In genomic region chr14:31749275-31749674, GRCh38 we compare ENCODE assay signal across 33 cellular contexts.
DNase-seq lines count a peak whose midpoint lies in the region; ATAC-seq, FAIRE-seq and TF ChIP-seq lines count a peak whose summit lies in the region.
"Had no signal": no experiment of that assay in that cellular context is flagged by ENCODE, and none has a peak within 500 bp of the region (broad histone marks: within the 10 kb centered on the region; RNA-seq: fewer than 3 reads in every experiment).

No MANE protein-coding gene starts in this region.

- H3K27ac ChIP-seq in HepG2 (ENCODE audit: extremely low read length, insufficient read depth, low read length) (no peak overlapping the region), right lobe of liver (no peak overlapping the region), HEK293 (ENCODE audit: extremely low read depth, low read depth, low read length) (no peak overlapping the region)
- no peak overlapping the region for H3K27ac ChIP-seq in naive thymus-derived CD4-positive, alpha-beta T cell (ENCODE audit: low read depth, low read length)
- H3K27ac ChIP-seq: 22Rv1; A549; BLaER1; BLaER1 treated with 17β-estradiol and CSF1 and Interleukin-3, amounts not matched to agents 10 nM and 100 nM; C4-2B had no signal

- peaks cover 19 to 82% (median 50%) of the 10 kb centered on the region in 11 donors for H3K9me3 Mint-ChIP-seq in naive thymus-derived CD4-positive, alpha-beta T cell

- 92% methylated on average over 3 of the region's 3 CpGs for WGBS in HepG2 (ENCODE audit: low lambda C conversion rate)
- WGBS in right lobe of liver (ENCODE audit: insufficient coverage, low coverage, low lambda C conversion rate, missing lambda C conversion rate), result 89% methylated on average over 3 of the region's 3 CpGs

- no peak for FAIRE-seq in HepG2 (lab: Jason Lieb, UNC)
- FAIRE-seq: A204.1, A549, D721Med had no signal

- H3K36me3 Mint-ChIP-seq in naive thymus-derived CD4-positive, alpha-beta T cell, result peaks cover 5 to 67% (median 51%) of the 10 kb centered on the region in 5 donors
- H3K36me3 Mint-ChIP-seq: CD14-positive monocyte had no signal

- ATAC-seq in HepG2 (no peak), right lobe of liver (no peak)
- ATAC-seq in naive thymus-derived CD4-positive, alpha-beta T cell, result no peak
- ATAC-seq: A549; CD8-positive, alpha-beta T cell had no signal

- H2AFZ ChIP-seq in HepG2 (ENCODE audit: low read length), result no peak overlapping the region

- no TSS peak for BruUV-seq in HepG2 (replicated peaks; lab: Mats Ljungman, UMichigan)

- POLR2A ChIA-PET in HepG2 (lab: Yijun Ruan, JAX) (no interaction called here), HEK293 (lab: Yijun Ruan, JAX) (no interaction called here)
- POLR2A ChIA-PET in naive thymus-derived CD4-positive, alpha-beta T cell (lab: Charles Lee), result no interaction called here

- H3K9ac ChIP-seq in HepG2 (ENCODE audit: insufficient read depth, low read depth, low read length), result no peak overlapping the region
- H3K9ac ChIP-seq: BLaER1; BLaER1 treated with 17β-estradiol and CSF1 and Interleukin-3, amounts not matched to agents 10 nM and 100 nM had no signal

- peaks cover 31% of the 10 kb centered on the region for H3K9me3 ChIP-seq in HepG2 (ENCODE audit: low read length)
- H3K9me3 ChIP-seq in right lobe of liver, result peaks cover 0 to 8% (median 0%) of the 10 kb centered on the region in 4 donors
- no peaks in the 10 kb centered on the region for H3K9me3 ChIP-seq in HEK293 (ENCODE audit: control insufficient read depth, insufficient read depth, low read depth, low read length)
- H3K9me3 ChIP-seq in naive thymus-derived CD4-positive, alpha-beta T cell (ENCODE audit: control insufficient read depth in 2 of 3, low read length in 3 of 3), result peaks cover 0 to 30% (median 5%) of the 10 kb centered on the region in 3 experiments
- H3K9me3 ChIP-seq: BE2C had no signal

- H3K4me1 ChIP-seq in HepG2 (ENCODE audit: insufficient read depth, low read length) (peaks cover 17% of the 10 kb centered on the region), right lobe of liver (no peaks in the 10 kb centered on the region), HEK293 (ENCODE audit: control insufficient read depth, insufficient read depth, low read length) (no peaks in the 10 kb centered on the region)
- H3K4me1 ChIP-seq in naive thymus-derived CD4-positive, alpha-beta T cell (ENCODE audit: control insufficient read depth in 2 of 2, insufficient read depth in 2 of 2, low read length in 2 of 2), result no peaks in the 10 kb centered on the region
- H3K4me1 ChIP-seq: A549, BE2C, BLaER1, Caco-2 had no signal

- DNase-seq in HepG2 (ENCODE audit: low spot score) (no peak), right lobe of liver (no peak)
- DNase-seq in naive thymus-derived CD4-positive, alpha-beta T cell, result no peak
- DNase-seq: 8988T; ACHN; AML-193; BE2C; C1 segment of cervical spinal cord; Caco-2; Calu3; CD4-positive, alpha-beta memory T cell; CD4-positive, alpha-beta T cell; CD4-positive, CD25-positive, alpha-beta regulatory T cell; CD8-positive, alpha-beta memory T cell; CD8-positive, alpha-beta T cell; COR-L47; DMS 273 treated with DMSO at 0.1 percent for 48 hours; DMS153; DMS53; DMS79; DMS79 treated with DMSO at 0.1 percent for 48 hours; DND-41; EL had no signal

- H3K27me3 Mint-ChIP-seq in naive thymus-derived CD4-positive, alpha-beta T cell, result no peaks in the 10 kb centered on the region
- H3K27me3 Mint-ChIP-seq: B cell; CD4-positive, alpha-beta memory T cell; CD4-positive, alpha-beta T cell; CD4-positive, CD25-positive, alpha-beta regulatory T cell; CD8-positive, alpha-beta memory T cell had no signal

- H3K27ac Mint-ChIP-seq in naive thymus-derived CD4-positive, alpha-beta T cell, result no peak overlapping the region
- H3K27ac Mint-ChIP-seq: B cell; CD14-positive monocyte; CD4-positive, alpha-beta memory T cell; CD4-positive, alpha-beta T cell; CD4-positive, CD25-positive, alpha-beta regulatory T cell; CD8-positive, alpha-beta T cell had no signal

- peaks cover 0 to 4% (median 0%) of the 10 kb centered on the region in 7 donors for H3K4me1 Mint-ChIP-seq in naive thymus-derived CD4-positive, alpha-beta T cell
- H3K4me1 Mint-ChIP-seq: B cell; CD14-positive monocyte; CD8-positive, alpha-beta memory T cell had no signal

- TF ChIP-seq RAD21 in HepG2 (CRISPR knock-in tag; IDR thresholded peaks at IDR 0.05), result no peak

- in situ Hi-C loops in HepG2 (cut with HindIII; ENCODE audit: extremely low pct_ligation_motif_present, low pct_unique_long_range_greater_than_20kb), result no loop called here

- H3K36me3 ChIP-seq in HepG2 (replicated peaks in 1 of 2; ENCODE audit: control insufficient read depth in 1 of 2, insufficient read depth in 2 of 2, low read length in 2 of 2), result no peaks in the 10 kb centered on the region
- no peaks in the 10 kb centered on the region for H3K36me3 ChIP-seq in right lobe of liver
- H3K36me3 ChIP-seq in HEK293 (ENCODE audit: control insufficient read depth in 2 of 2, insufficient read depth in 1 of 2, low read length in 2 of 2), result no peaks in the 10 kb centered on the region
- no peaks in the 10 kb centered on the region for H3K36me3 ChIP-seq in naive thymus-derived CD4-positive, alpha-beta T cell (ENCODE audit: control insufficient read depth in 2 of 3, insufficient read depth in 3 of 3, low read length in 3 of 3)
- H3K36me3 ChIP-seq: BE2C, BLaER1 had no signal

- H3K27me3 ChIP-seq in HepG2 (ENCODE audit: control insufficient read depth in 1 of 2, insufficient read depth in 2 of 2, low read length in 2 of 2) (no peaks in the 10 kb centered on the region), right lobe of liver (no peaks in the 10 kb centered on the region)
- H3K27me3 ChIP-seq in naive thymus-derived CD4-positive, alpha-beta T cell (ENCODE audit: control insufficient read depth in 2 of 2, insufficient read depth in 2 of 2, low read length in 2 of 2), result no peaks in the 10 kb centered on the region
- H3K27me3 ChIP-seq: BE2C; BLaER1; BLaER1 treated with 17β-estradiol and CSF1 and Interleukin-3, amounts not matched to agents 10 nM and 100 nM had no signal

- no peak for TF ChIP-seq CTCF in HepG2 (CRISPR knock-in tag; IDR thresholded peaks at IDR 0.05)
- no peak for TF ChIP-seq CTCF in right lobe of liver (IDR thresholded peaks at IDR 0.05)
- TF ChIP-seq CTCF in HEK293 (tag by site-specific recombination; IDR thresholded peaks at IDR 0.05), result no peak

- intact Hi-C loops in HepG2 (cut with micrococcal nuclease; ENCODE audit: unreplicated experiment), result loop anchor here (5.0 kb wide), 1 partner anchor 207 kb away; no protein-coding TSS in a partner anchor
- intact Hi-C loops in right lobe of liver (cut with DNase I), result no loop called here
- intact Hi-C loops in naive thymus-derived CD4-positive, alpha-beta T cell (cut with micrococcal nuclease), result no loop called here

- no peak overlapping the region for H3K4me2 ChIP-seq in HepG2 (ENCODE audit: low read depth, low read length)
- H3K4me2 ChIP-seq: A549; BLaER1; BLaER1 treated with 17β-estradiol and CSF1 and Interleukin-3, amounts not matched to agents 10 nM and 100 nM had no signal

- no peak for TF ChIP-seq EP300 in HepG2 (IDR thresholded peaks at IDR 0.05; ENCODE audit: low read depth in 2 of 2, low read length in 2 of 2)
- TF ChIP-seq EP300 in HepG2 (CRISPR knock-in tag; IDR thresholded peaks at IDR 0.05; ENCODE audit: borderline replicate concordance), result no peak

- TF ChIP-seq POLR2A in HepG2 (IDR thresholded peaks at IDR 0.05; ENCODE audit: insufficient read depth in 1 of 2, low read depth in 2 of 2, low read length in 2 of 2) (no peak), right lobe of liver (IDR thresholded peaks at IDR 0.05) (no peak)

- CTCF ChIA-PET in HepG2 (lab: Yijun Ruan, JAX; ENCODE audit: low intra/inter-chr PET ratio, low total read pairs), result no interaction called here
- CTCF ChIA-PET in HEK293 (lab: Yijun Ruan, JAX), result interaction anchor here (0.6 kb wide), 1 partner anchor 57 kb away, joined by 4 read pairs; no protein-coding TSS in a partner anchor
- CTCF ChIA-PET in naive thymus-derived CD4-positive, alpha-beta T cell (lab: Charles Lee), result no interaction called here

- no peak overlapping the region for H3K4me3 Mint-ChIP-seq in naive thymus-derived CD4-positive, alpha-beta T cell
- H3K4me3 Mint-ChIP-seq: B cell; CD14-positive monocyte; CD4-positive, alpha-beta T cell; CD4-positive, CD25-positive, alpha-beta regulatory T cell; CD8-positive, alpha-beta memory T cell; CD8-positive, alpha-beta T cell had no signal

- no peaks in the 10 kb centered on the region for H3K79me2 ChIP-seq in HepG2 (ENCODE audit: insufficient read depth, low read length)

- no peak overlapping the region for H3K4me3 ChIP-seq in HepG2 (replicated peaks in 1 of 3; ENCODE audit: insufficient read depth in 1 of 3, low read depth in 2 of 3, low read length in 3 of 3)
- H3K4me3 ChIP-seq in right lobe of liver, result no peak overlapping the region
- H3K4me3 ChIP-seq in HEK293 (ENCODE audit: low read depth, low read length), result no peak overlapping the region
- H3K4me3 ChIP-seq in naive thymus-derived CD4-positive, alpha-beta T cell (ENCODE audit: low read length), result no peak overlapping the region
- H3K4me3 ChIP-seq: A549; BLaER1; BLaER1 treated with 17β-estradiol and CSF1 and Interleukin-3, amounts not matched to agents 10 nM and 100 nM had no signal

- H4K20me1 ChIP-seq in HepG2 (ENCODE audit: insufficient read depth, low read length), result no peaks in the 10 kb centered on the region
- H4K20me1 ChIP-seq: BLaER1; BLaER1 treated with 17β-estradiol and CSF1 and Interleukin-3, amounts not matched to agents 10 nM and 100 nM had no signal

TF ChIP-seq in HepG2, 621 proteins besides CTCF, POLR2A, EP300 and RAD21 (continues in another document):
- peak; percentile 99 for TF ChIP-seq ZNF136 (CRISPR knock-in tag; IDR thresholded peaks at IDR 0.05; ENCODE audit: low read depth)

TF ChIP-seq in HEK293, 187 proteins besides CTCF, POLR2A, EP300 and RAD21 (continues in another document):
- TF ChIP-seq ZNF148 (tag by site-specific recombination; IDR thresholded peaks at IDR 0.05; ENCODE audit: borderline replicate concordance) (no peak), KLF7 (tag by site-specific recombination; IDR thresholded peaks at IDR 0.05; ENCODE audit: borderline replicate concordance) (no peak), ZNF768 (tag by site-specific recombination; IDR thresholded peaks at IDR 0.05) (no peak)

Comparison
In these comparisons a context has a peak if more than half of its experiments do, and no peak if none do; other contexts are left out.
1. Of the 63 proteins assayed by ChIP-seq in both HepG2 and HEK293: peak only in HepG2: none; only in HEK293: SETDB1; in both: none; in neither: 62.